In genomic region chr5:31855527-31855862, GRCh38 we compare ENCODE assay signal across 9 cellular contexts.
DNase-seq lines count a peak whose midpoint lies in the region; TF ChIP-seq lines count a peak whose summit lies in the region.
"Had no signal": no experiment of that assay in that cellular context is flagged by ENCODE, and none has a peak within 500 bp of the region (broad histone marks: within the 10 kb centered on the region; RNA-seq: fewer than 3 reads in every experiment).

No MANE protein-coding gene starts in this region.

- no peak for TF ChIP-seq CTCF in Caco-2 (IDR thresholded peaks at IDR 0.05; ENCODE audit: insufficient read depth in 1 of 2, low read depth in 1 of 2, low read length in 1 of 2, severe bottlenecking in 1 of 2, unreplicated experiment in 1 of 2)
- TF ChIP-seq CTCF in right atrium auricular region (IDR thresholded peaks at IDR 0.05): no peak
- no peak for TF ChIP-seq CTCF in OCI-LY7 (conservative IDR thresholded peaks at IDR 0.05; ENCODE audit: low read length)

- intact Hi-C loops in Caco-2 (cut with micrococcal nuclease; ENCODE audit: unreplicated experiment) (no loop called here), OCI-LY7 (cut with micrococcal nuclease; ENCODE audit: unreplicated experiment) (no loop called here)

- H3K4me1 Mint-ChIP-seq in Caco-2 (ENCODE audit: low read depth, unreplicated experiment): peaks cover 7% of the 10 kb centered on the region

- H3K27ac Mint-ChIP-seq in Caco-2 (ENCODE audit: unreplicated experiment): peak overlapping the region; percentile 73

- H3K4me3 ChIP-seq in Caco-2 (ENCODE audit: low read depth, low read length) (peak overlapping the region; percentile 28), right atrium auricular region (peak overlapping the region; percentile 44 to 61), OCI-LY7 (ENCODE audit: low read depth, low read length, poor library complexity, severe bottlenecking) (no peak overlapping the region)

- no peak overlapping the region for H2AFZ ChIP-seq in OCI-LY7 (ENCODE audit: low read length)

- POLR2A ChIA-PET in Caco-2 (lab: Charles Lee) (no interaction called here), OCI-LY7 (lab: Charles Lee) (no interaction called here)

- no peaks in the 10 kb centered on the region for H4K20me1 ChIP-seq in OCI-LY7 (ENCODE audit: insufficient read depth, low read length)

- H3K9me3 ChIP-seq in Caco-2 (peaks cover 15% of the 10 kb centered on the region), right atrium auricular region (peaks cover 4 to 18% of the 10 kb centered on the region in 2 donors), OCI-LY7 (ENCODE audit: low read length) (peaks cover 9% of the 10 kb centered on the region; the same call in 1 of the 2 replicates)

- no peaks in the 10 kb centered on the region for H3K36me3 Mint-ChIP-seq in Caco-2 (ENCODE audit: insufficient read depth, unreplicated experiment)

- H3K9me2 ChIP-seq in OCI-LY7 (ENCODE audit: insufficient read depth, low read length): no peaks in the 10 kb centered on the region

- peaks cover 4% of the 10 kb centered on the region for H3K27me3 Mint-ChIP-seq in Caco-2 (ENCODE audit: insufficient read depth, unreplicated experiment)

- peak overlapping the region; percentile 49 for H3K27ac ChIP-seq in angular gyrus (ENCODE audit: low read depth, low read length)
- H3K27ac ChIP-seq in right atrium auricular region: peak overlapping the region; percentile 61 to 78
- H3K27ac ChIP-seq in OCI-LY7 (ENCODE audit: low read depth, low read length, poor library complexity, severe bottlenecking): no peak overlapping the region

- no peak overlapping the region for H3K4me2 ChIP-seq in OCI-LY7 (ENCODE audit: low read length)

- H3K4me1 ChIP-seq in Caco-2 (0 out of 2 replicates have a peak, but pooled peaks cover 6% of the 10 kb centered on the region), right atrium auricular region (peaks cover 0 to 32% of the 10 kb centered on the region in 2 donors), OCI-LY7 (ENCODE audit: insufficient read depth, low read length, poor library complexity, severe bottlenecking) (no peaks in the 10 kb centered on the region)

- H3K27me3 ChIP-seq in Caco-2 (replicated peaks; ENCODE audit: control insufficient read depth, insufficient read depth, low read length): no peaks in the 10 kb centered on the region; the same call in 1 of the 2 replicates
- no peaks in the 10 kb centered on the region for H3K27me3 ChIP-seq in right atrium auricular region

- H3K36me3 ChIP-seq in Caco-2 (ENCODE audit: control insufficient read depth, insufficient read depth, low read length) (no peaks in the 10 kb centered on the region), right atrium auricular region (no peaks in the 10 kb centered on the region), OCI-LY7 (ENCODE audit: insufficient read depth, low read length) (no peaks in the 10 kb centered on the region)

- BruUV-seq in Caco-2 (replicated peaks; lab: Mats Ljungman, UMichigan) (no TSS peak), OCI-LY7 (replicated peaks; lab: Mats Ljungman, UMichigan) (no TSS peak)

- H3K4me3 Mint-ChIP-seq in Caco-2 (ENCODE audit: unreplicated experiment): peak overlapping the region; percentile 73

- DNase-seq in Caco-2 (no peak), right atrium auricular region (ENCODE audit: low spot score) (no peak), pons (ENCODE audit: low spot score) (peak; percentile 22), AG20443 (ENCODE audit: low spot score) (no peak), hepatic stellate cell (ENCODE audit: low spot score) (no peak), OCI-LY7 (ENCODE audit: low spot score) (no peak), NCI-H1436 treated with DMSO at 0.1 percent for 48 hours (lab: John Stamatoyannopoulos, UW) (no peak)
- DNase-seq: T-helper 2 cell had no signal

- CTCF ChIA-PET in Caco-2 (lab: Charles Lee): no interaction called here
- CTCF ChIA-PET in OCI-LY7 (lab: Charles Lee; ENCODE audit: unreplicated experiment): no interaction called here

- H3K9me3 Mint-ChIP-seq in Caco-2 (ENCODE audit: unreplicated experiment): peaks cover 10% of the 10 kb centered on the region

- no peaks in the 10 kb centered on the region for H3K79me2 ChIP-seq in OCI-LY7 (ENCODE audit: insufficient read depth, low read depth, low read length)
